Comparison of ENCODE assay signal across 1 cellular context in the genomic region with DNA sequence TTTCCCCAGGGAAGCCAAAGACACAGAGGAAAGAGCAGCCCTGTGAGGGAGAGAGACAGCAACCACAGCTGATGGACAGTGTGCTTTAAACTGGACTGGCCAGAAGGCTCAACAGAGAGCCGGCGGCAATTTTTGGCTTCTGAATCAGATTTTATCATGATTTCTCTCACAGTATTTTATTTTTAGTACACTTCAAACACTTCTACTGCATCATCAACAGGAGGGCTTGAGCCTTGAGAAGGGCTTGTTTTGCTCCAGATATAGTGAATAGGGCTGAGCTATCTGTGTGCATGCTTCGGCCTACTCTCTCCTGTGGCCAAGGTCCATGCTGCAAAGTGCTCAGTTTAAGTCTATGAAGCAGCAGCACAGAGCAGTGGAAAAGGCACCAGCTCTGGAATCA.
TF ChIP-seq lines count a peak whose summit lies in the region.

No MANE protein-coding gene starts in this region.

TF ChIP-seq in HepG2, 621 proteins besides CTCF, POLR2A, EP300 and RAD21:
- TF ChIP-seq ZNF292 (CRISPR knock-in tag; IDR thresholded peaks at IDR 0.05; ENCODE audit: borderline replicate concordance, low read depth) (0 out of 2 replicates have a peak, but pooled peaks have one; percentile 41), ZSCAN25 (CRISPR knock-in tag; IDR thresholded peaks at IDR 0.05) (no peak)
TF ChIP-seq in HepG2: peak in this region for 1.
